8 cellular contexts compared by ENCODE assay signal in genomic region chr2:20106746-20107145, GRCh38. TPM values are rescaled to one million over a fixed set of nuclear protein-coding genes. Genes with fewer than 3 reads are reported as not detected.
DNase-seq lines count a peak whose midpoint lies in the region; ATAC-seq, FAIRE-seq and TF ChIP-seq lines count a peak whose summit lies in the region.

No MANE protein-coding gene starts in this region.

- peaks cover 5% of the 10 kb centered on the region for H3K27me3 Mint-ChIP-seq in HFFc6 (ENCODE audit: insufficient read depth)
- H3K27me3 Mint-ChIP-seq in activated T-cell treated with anti-CD3 and anti-CD28 coated beads, Interleukin-2, amount 50 U/mL, for 24 hours, result peaks cover 46% of the 10 kb centered on the region

- ATAC-seq in Right ventricle myocardium superior (ENCODE audit: poor library complexity) (peak; percentile 75), GM21390 (IDR thresholded peaks at IDR 0.05; ENCODE audit: unreplicated experiment) (no peak)
- no peak for ATAC-seq in activated CD4-positive, CD25-positive, alpha-beta regulatory T cell treated with anti-CD3 and anti-CD28 coated beads, Interleukin-2, amount 50 U/mL, for 24 hours

- WGBS in small intestine, 3 donors, result 16 to 35% (median 30%) methylated on average over 25 to 34 of the region's 34 CpGs

- no peaks in the 10 kb centered on the region for H3K27me3 ChIP-seq in small intestine (ENCODE audit: control insufficient read depth in 2 of 2, insufficient read depth in 2 of 2, low read length in 2 of 2)

- no peak for FAIRE-seq in small intestine (lab: Jason Lieb, UNC)

- no peaks in the 10 kb centered on the region for H3K36me3 ChIP-seq in small intestine (ENCODE audit: control insufficient read depth in 2 of 2, insufficient read depth in 2 of 2, low read length in 2 of 2)

- H3K27ac ChIP-seq in small intestine (ENCODE audit: low read depth in 1 of 2, low read length in 1 of 2), result no peak overlapping the region

- no peaks in the 10 kb centered on the region; the same call in none of the 2 replicates for H3K9me3 Mint-ChIP-seq in HFFc6
- no peaks in the 10 kb centered on the region for H3K9me3 Mint-ChIP-seq in activated T-cell treated with anti-CD3 and anti-CD28 coated beads, Interleukin-2, amount 50 U/mL, for 24 hours

- H3K4me1 Mint-ChIP-seq in HFFc6 (ENCODE audit: low read depth), result peaks cover 28% of the 10 kb centered on the region
- H3K4me1 Mint-ChIP-seq in activated T-cell treated with anti-CD3 and anti-CD28 coated beads, Interleukin-2, amount 50 U/mL, for 24 hours (ENCODE audit: low read depth), result peaks cover 5% of the 10 kb centered on the region

- peaks cover 6% of the 10 kb centered on the region; the same call in 1 of the 2 replicates for H3K36me3 Mint-ChIP-seq in HFFc6 (ENCODE audit: low read depth)
- H3K36me3 Mint-ChIP-seq in activated T-cell treated with anti-CD3 and anti-CD28 coated beads, Interleukin-2, amount 50 U/mL, for 24 hours (ENCODE audit: low read depth), result no peaks in the 10 kb centered on the region

- TF ChIP-seq CTCF in HFFc6 (IDR thresholded peaks at IDR 0.05), result peak; percentile 44

- H3K9me3 ChIP-seq in small intestine (ENCODE audit: control insufficient read depth, low read depth), result no peaks in the 10 kb centered on the region

- DNase-seq in HFFc6, result no peak
- peak; percentile 61 for DNase-seq in activated T-cell treated with anti-CD3 and anti-CD28 coated beads, Interleukin-2, amount 50 U/mL, for 24 hours
- peak; percentile 52 for DNase-seq in Right ventricle myocardium superior
- DNase-seq in small intestine, result peak; percentile 73
- DNase-seq in NCI-H1048 (lab: John Stamatoyannopoulos, UW), result no peak
- no peak for DNase-seq in MV-4-11 (lab: John Stamatoyannopoulos, UW)

- intact Hi-C loops in Right ventricle myocardium superior (cut with DNase I), result no loop called here

- no peaks in the 10 kb centered on the region for H3K4me1 ChIP-seq in small intestine (ENCODE audit: control insufficient read depth in 2 of 2, insufficient read depth in 1 of 2, low read depth in 1 of 2, low read length in 1 of 2)

- H3K4me3 ChIP-seq in small intestine (ENCODE audit: low read depth in 1 of 2, low read length in 2 of 2), result peak overlapping the region in 1 of 2 donors; percentile 30

- H3K27ac Mint-ChIP-seq in HFFc6, result no peak overlapping the region
- H3K27ac Mint-ChIP-seq in activated T-cell treated with anti-CD3 and anti-CD28 coated beads, Interleukin-2, amount 50 U/mL, for 24 hours, result no peak overlapping the region

- no peak overlapping the region for H3K4me3 Mint-ChIP-seq in HFFc6
- peak overlapping the region; percentile 64 for H3K4me3 Mint-ChIP-seq in activated T-cell treated with anti-CD3 and anti-CD28 coated beads, Interleukin-2, amount 50 U/mL, for 24 hours

RNA-seq across cellular contexts. Expression of gene LAPTM4A, which starts 55.3 kb away (rescaled TPM):
- total RNA-seq in HFFc6 (2021; fragmentation: NEBNext Ultra II Directional; extraction: Animal tissue kit (Norgen Biotek cat#: 25700)), result 100 to 1,000 TPM; 218 to 254 (median 240) TPM
- total RNA-seq in Right ventricle myocardium superior, result 217 TPM
- polyA plus RNA-seq in small intestine, result 100 to 1,000 TPM in 1 of 3 donors, 10 to 100 TPM in 2; 47.6 to 231 (median 82.4) TPM

Comparison
In these comparisons a context has a peak if more than half of its experiments do, and no peak if none do; other contexts are left out.
1. DNase-seq: peak in activated T-cell treated with anti-CD3 and anti-CD28 coated beads, Interleukin-2, amount 50 U/mL, for 24 hours (single experiment), Right ventricle myocardium superior (single experiment) and small intestine (single experiment); none in HFFc6 (single experiment), NCI-H1048 (single experiment) and MV-4-11 (single experiment).